In the genomic region with DNA sequence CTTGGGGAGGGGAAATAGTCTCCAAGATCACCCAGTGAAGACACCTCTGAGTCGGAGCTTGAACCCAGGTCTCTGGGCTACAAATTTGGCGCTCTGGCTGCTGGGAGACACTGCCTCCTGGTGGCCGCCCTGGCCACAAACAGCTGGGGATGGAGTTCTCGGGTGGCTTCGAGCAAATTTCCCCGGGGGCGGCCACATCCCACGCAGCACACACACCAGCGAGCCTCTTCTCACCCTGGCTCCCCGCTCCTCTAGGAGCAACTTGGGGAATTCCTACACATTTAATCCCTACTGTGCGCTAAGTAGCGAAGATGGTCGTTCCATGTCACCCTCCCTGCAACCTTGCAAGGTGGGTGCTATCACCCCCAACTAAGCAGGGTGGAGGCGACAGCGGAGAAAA, we compare ENCODE assay signal across 8 cellular contexts.
DNase-seq lines count a peak whose midpoint lies in the region; ATAC-seq and TF ChIP-seq lines count a peak whose summit lies in the region.

No MANE protein-coding gene starts in this region.

- in situ Hi-C loops in gastrocnemius medialis (cut with MboI; ENCODE audit: low sequenced_read_pairs in 4 of 4): no loop called here

- no peaks in the 10 kb centered on the region for H3K9me2 ChIP-seq in PC-9 (ENCODE audit: insufficient read depth)

- TF ChIP-seq CTCF in GM06990 (IDR thresholded peaks at IDR 0.05; ENCODE audit: insufficient read depth, low read length, poor library complexity, severe bottlenecking) (peak; percentile 88), PC-9 (conservative IDR thresholded peaks at IDR 0.05) (peak; percentile 37), choroid plexus epithelial cell (conservative IDR thresholded peaks at IDR 0.05; ENCODE audit: low read depth, low read length) (peak; percentile 72), gastrocnemius medialis (IDR thresholded peaks at IDR 0.05 in 4 of 5, conservative IDR thresholded peaks at IDR 0.05 in 1 of 5) (peak in 3 of 5 experiments; percentile 14 to 30 (median 16))

- no peak overlapping the region for H3K4me2 ChIP-seq in PC-9

- no peak overlapping the region for H3K27ac ChIP-seq in PC-9
- H3K27ac ChIP-seq in gastrocnemius medialis: no peak overlapping the region

- ATAC-seq in gastrocnemius medialis: no peak

- intact Hi-C loops in PC-9 (cut with micrococcal nuclease; ENCODE audit: unreplicated experiment) (no loop called here), gastrocnemius medialis (cut with DNase I; ENCODE audit: low total_unique reads) (no loop called here)

- H3K27me3 ChIP-seq in GM06990 (replicated peaks; ENCODE audit: control insufficient read depth, insufficient read depth, low read length) (no peaks in the 10 kb centered on the region; the same call in 1 of the 2 replicates), PC-9 (ENCODE audit: insufficient read depth, low read depth) (no peaks in the 10 kb centered on the region), gastrocnemius medialis (peaks cover 8 to 26% (median 18%) of the 10 kb centered on the region in 3 donors)

- DNase-seq in GM06990 (ENCODE audit: extremely low read depth, insufficient read length) (no peak), PC-9 (no peak), choroid plexus epithelial cell (ENCODE audit: low read depth) (no peak), gastrocnemius medialis (no peak), NCI-H82 treated with DMSO at 0.1 percent for 48 hours (lab: John Stamatoyannopoulos, UW; ENCODE audit: unreplicated experiment) (no peak), GM19240 (ENCODE audit: insufficient read length, low spot score) (no peak), ureter (ENCODE audit: low spot score) (no peak), SHP77 treated with DMSO at 0.1 percent for 48 hours (lab: John Stamatoyannopoulos, UW) (no peak)

- CTCF ChIA-PET in PC-9 (lab: Charles Lee): no interaction called here

- POLR2A ChIA-PET in PC-9 (lab: Charles Lee; ENCODE audit: unreplicated experiment): no interaction called here

- H3K79me2 ChIP-seq in PC-9 (ENCODE audit: low read depth): no peaks in the 10 kb centered on the region

- H4K20me1 ChIP-seq in PC-9 (ENCODE audit: insufficient read depth): no peaks in the 10 kb centered on the region

- TF ChIP-seq POLR2A in gastrocnemius medialis (IDR thresholded peaks at IDR 0.05): no peak

- H3K4me3 ChIP-seq in GM06990 (replicated peaks; ENCODE audit: low read depth, low read length): no peak overlapping the region
- H3K4me3 ChIP-seq in PC-9: no peak overlapping the region
- H3K4me3 ChIP-seq in choroid plexus epithelial cell (ENCODE audit: low read depth, low read length): no peak overlapping the region
- H3K4me3 ChIP-seq in gastrocnemius medialis: no peak overlapping the region

- H2AFZ ChIP-seq in PC-9: no peak overlapping the region

- no peaks in the 10 kb centered on the region for H3K4me1 ChIP-seq in PC-9 (replicated peaks; ENCODE audit: insufficient read depth)
- H3K4me1 ChIP-seq in gastrocnemius medialis: no peaks in the 10 kb centered on the region

- no peaks in the 10 kb centered on the region for H3F3A ChIP-seq in PC-9 (ENCODE audit: insufficient read depth, low read depth)

- no peaks in the 10 kb centered on the region for H3K36me3 ChIP-seq in GM06990 (ENCODE audit: control insufficient read depth, insufficient read depth, low read length)
- H3K36me3 ChIP-seq in PC-9 (ENCODE audit: low read depth): no peaks in the 10 kb centered on the region
- no peaks in the 10 kb centered on the region for H3K36me3 ChIP-seq in gastrocnemius medialis

- no peaks in the 10 kb centered on the region for H3K9me3 ChIP-seq in PC-9 (ENCODE audit: insufficient read depth, low read depth)
- H3K9me3 ChIP-seq in gastrocnemius medialis: no peaks in the 10 kb centered on the region

- BruUV-seq in PC-9 (replicated peaks; lab: Mats Ljungman, UMichigan): no TSS peak

Comparison
In these comparisons a context has a peak if more than half of its experiments do, and no peak if none do; other contexts are left out.
1. CTCF ChIP-seq: peak in every context shown above with its lines; median percentile 88 in GM06990; 72 in choroid plexus epithelial cell; 37 in PC-9; 16 in gastrocnemius medialis.